Comparison of ENCODE assay signal across 24 cellular contexts in the genomic region with DNA sequence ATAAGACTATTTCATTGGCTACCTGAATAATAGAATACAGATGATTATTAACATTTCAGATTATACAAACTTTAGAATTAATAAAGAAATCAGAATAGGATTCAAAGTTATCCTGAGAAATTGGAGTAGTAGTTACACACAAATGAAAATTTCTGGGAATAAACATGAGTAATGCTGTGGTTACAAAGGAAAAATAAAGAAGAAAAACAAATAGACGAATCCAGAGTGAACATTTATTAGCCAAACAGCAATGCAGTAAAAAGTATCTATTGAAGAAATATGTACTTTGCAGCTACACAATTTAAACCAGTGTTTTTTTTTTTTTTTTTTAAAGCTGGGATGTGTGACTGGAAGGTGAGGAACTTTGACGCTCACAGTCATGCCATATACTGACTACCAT.
DNase-seq lines count a peak whose midpoint lies in the region; ATAC-seq, FAIRE-seq and TF ChIP-seq lines count a peak whose summit lies in the region.
"Had no signal": no experiment of that assay in that cellular context is flagged by ENCODE, and none has a peak within 500 bp of the region (broad histone marks: within the 10 kb centered on the region; RNA-seq: fewer than 3 reads in every experiment).

No MANE protein-coding gene starts in this region.

- TF ChIP-seq EP300 in A549 (IDR thresholded peaks at IDR 0.05), result no peak

- TF ChIP-seq CTCF in A549 (IDR thresholded peaks at IDR 0.05) (no peak), fibroblast of mammary gland (conservative IDR thresholded peaks at IDR 0.05; ENCODE audit: control insufficient read depth, insufficient read depth, low read depth, low read length) (no peak)

- WGBS in A549 (ENCODE audit: missing lambda C conversion rate), result 16% methylated on average over 2 of the region's 2 CpGs

- CTCF ChIA-PET in A549 (lab: Yijun Ruan, JAX), result no interaction called here
- CTCF ChIA-PET in CD8-positive, alpha-beta memory T cell (lab: Charles Lee), result no interaction called here

- TF ChIP-seq POLR2A in A549 (IDR thresholded peaks at IDR 0.05; ENCODE audit: low read length), result no peak

- H3K9me3 Mint-ChIP-seq in CD8-positive, alpha-beta memory T cell, result peaks cover 0 to 26% (median 3%) of the 10 kb centered on the region in 5 donors
- H3K9me3 Mint-ChIP-seq: GM23338 had no signal

- DNase-seq in A549 (ENCODE audit: low read depth in 1 of 2, low spot score in 1 of 2) (no peak), H4 (ENCODE audit: low spot score) (peak; percentile 60), adipocyte (ENCODE audit: low read depth) (peak; percentile 36), fibroblast of mammary gland (ENCODE audit: low read depth) (peak; percentile 39), C1 segment of cervical spinal cord (lab: John Stamatoyannopoulos, UW) (no peak)
- DNase-seq in CD8-positive, alpha-beta memory T cell, result no peak
- DNase-seq: AML-193; CD4-positive, alpha-beta memory T cell; DMS79 treated with DMSO at 0.1 percent for 48 hours; HCEC 1CT; MV-4-11; NCI-H1105; NCI-H1436 treated with DMSO at 0.1 percent for 48 hours; NCI-H187 treated with DMSO at 0.1 percent for 48 hours; NCI-H2171 treated with DMSO at 0.1 percent for 48 hours; NCI-H524; NCI-H774; SK-N-SH; SW 1271 had no signal

- POLR2A ChIA-PET in A549 (lab: Yijun Ruan, JAX), result no interaction called here
- POLR2A ChIA-PET in CD8-positive, alpha-beta memory T cell (lab: Charles Lee), result no interaction called here

- H3K4me2 ChIP-seq in A549, result peak overlapping the region; percentile 48
- H3K4me2 ChIP-seq: BLaER1 treated with 17β-estradiol and CSF1 and Interleukin-3, amounts not matched to agents 10 nM and 100 nM; GM23338; SK-N-SH had no signal

- ATAC-seq in A549 (peak in 1 of 2 experiments; percentile 32; a peak in 2 of 6 replicates), GM21447 (IDR thresholded peaks at IDR 0.05; ENCODE audit: unreplicated experiment) (no peak)
- ATAC-seq: GM23338 had no signal

- H3K4me3 ChIP-seq in A549, result no peak overlapping the region
- no peak overlapping the region for H3K4me3 ChIP-seq in adipocyte (ENCODE audit: low read length)
- H3K4me3 ChIP-seq in fibroblast of mammary gland (ENCODE audit: control insufficient read depth, low read depth, low read length), result no peak overlapping the region
- H3K4me3 ChIP-seq in CD8-positive, alpha-beta memory T cell (ENCODE audit: low read length), result no peak overlapping the region
- H3K4me3 ChIP-seq: BLaER1 treated with 17β-estradiol and CSF1 and Interleukin-3, amounts not matched to agents 10 nM and 100 nM; GM23338 had no signal

- no peak; a peak in 1 of 5 replicates for TF ChIP-seq RAD21 in A549 (conservative IDR thresholded peaks at IDR 0.05 in 1 of 2, IDR thresholded peaks at IDR 0.05 in 1 of 2)

- no peak overlapping the region for H3K4me3 Mint-ChIP-seq in CD8-positive, alpha-beta memory T cell
- H3K4me3 Mint-ChIP-seq: CD4-positive, alpha-beta memory T cell; GM23338 had no signal

- no peaks in the 10 kb centered on the region for H3K27me3 ChIP-seq in adipocyte (replicated peaks; ENCODE audit: control insufficient read depth, insufficient read depth, low read length)
- no peaks in the 10 kb centered on the region for H3K27me3 ChIP-seq in CD8-positive, alpha-beta memory T cell (ENCODE audit: insufficient read depth, low read length, poor library complexity, severe bottlenecking)
- H3K27me3 ChIP-seq: BLaER1 treated with 17β-estradiol and CSF1 and Interleukin-3, amounts not matched to agents 10 nM and 100 nM had no signal

- H3K9me3 ChIP-seq in A549 (no peaks in the 10 kb centered on the region), adipocyte (ENCODE audit: control insufficient read depth, low read length) (no peaks in the 10 kb centered on the region)
- H3K9me3 ChIP-seq in CD8-positive, alpha-beta memory T cell (ENCODE audit: low read length), result no peaks in the 10 kb centered on the region
- H3K9me3 ChIP-seq: BLaER1 treated with 17β-estradiol and CSF1 and Interleukin-3, amounts not matched to agents 10 nM and 100 nM; SK-N-SH had no signal

- H3K4me1 Mint-ChIP-seq in CD8-positive, alpha-beta memory T cell, result no peaks in the 10 kb centered on the region
- H3K4me1 Mint-ChIP-seq: CD4-positive, alpha-beta memory T cell; GM23338 had no signal

- no peak overlapping the region; a peak in 1 of 6 replicates for H3K27ac ChIP-seq in A549
- no peak overlapping the region for H3K27ac ChIP-seq in CD8-positive, alpha-beta memory T cell (ENCODE audit: low read depth, low read length)
- H3K27ac ChIP-seq: 22Rv1; BLaER1 treated with 17β-estradiol and CSF1 and Interleukin-3, amounts not matched to agents 10 nM and 100 nM; HL-60 had no signal

- no peak overlapping the region for H3K27ac Mint-ChIP-seq in CD8-positive, alpha-beta memory T cell
- H3K27ac Mint-ChIP-seq: CD4-positive, alpha-beta memory T cell; GM23338 had no signal

- H3K36me3 Mint-ChIP-seq in CD8-positive, alpha-beta memory T cell, result no peaks in the 10 kb centered on the region
- H3K36me3 Mint-ChIP-seq: CD4-positive, alpha-beta memory T cell had no signal

- H3K36me3 ChIP-seq in adipocyte (ENCODE audit: control insufficient read depth, insufficient read depth, low read length, severe bottlenecking), result no peaks in the 10 kb centered on the region
- no peaks in the 10 kb centered on the region for H3K36me3 ChIP-seq in CD8-positive, alpha-beta memory T cell (ENCODE audit: insufficient read depth, low read length)
- H3K36me3 ChIP-seq: BLaER1 treated with 17β-estradiol and CSF1 and Interleukin-3, amounts not matched to agents 10 nM and 100 nM had no signal

- no peak for FAIRE-seq in A549 (lab: Jason Lieb, UNC)

- no peaks in the 10 kb centered on the region for H3K27me3 Mint-ChIP-seq in CD8-positive, alpha-beta memory T cell
- H3K27me3 Mint-ChIP-seq: CD4-positive, alpha-beta memory T cell had no signal

- H3K9ac ChIP-seq in adipocyte (ENCODE audit: low read length), result no peak overlapping the region
- H3K9ac ChIP-seq: BLaER1 treated with 17β-estradiol and CSF1 and Interleukin-3, amounts not matched to agents 10 nM and 100 nM; SK-N-SH had no signal

- H3K4me1 ChIP-seq in A549 (peaks cover 42% of the 10 kb centered on the region), adipocyte (ENCODE audit: control insufficient read depth, insufficient read depth, low read length) (no peaks in the 10 kb centered on the region)
- no peaks in the 10 kb centered on the region for H3K4me1 ChIP-seq in CD8-positive, alpha-beta memory T cell (ENCODE audit: insufficient read depth, low read length)
- H3K4me1 ChIP-seq: BLaER1 treated with 17β-estradiol and CSF1 and Interleukin-3, amounts not matched to agents 10 nM and 100 nM had no signal

TF ChIP-seq in A549, 52 proteins besides CTCF, POLR2A, EP300 and RAD21:
- peak; percentile 67; the same call in 1 of the 2 replicates for TF ChIP-seq GATA3 (IDR thresholded peaks at IDR 0.05; ENCODE audit: borderline replicate concordance)
- no peak for TF ChIP-seq RARB (CRISPR knock-in tag; IDR thresholded peaks at IDR 0.05)

Comparison
In these comparisons a context has a peak if more than half of its experiments do, and no peak if none do; other contexts are left out.
1. DNase-seq: peak in H4 (single experiment), adipocyte (single experiment) and fibroblast of mammary gland (single experiment); none in A549 (0 of 2), C1 segment of cervical spinal cord (0 of 14) and CD8-positive, alpha-beta memory T cell (0 of 5).